ENCODE assay signal across 8 cellular contexts in the genomic region with DNA sequence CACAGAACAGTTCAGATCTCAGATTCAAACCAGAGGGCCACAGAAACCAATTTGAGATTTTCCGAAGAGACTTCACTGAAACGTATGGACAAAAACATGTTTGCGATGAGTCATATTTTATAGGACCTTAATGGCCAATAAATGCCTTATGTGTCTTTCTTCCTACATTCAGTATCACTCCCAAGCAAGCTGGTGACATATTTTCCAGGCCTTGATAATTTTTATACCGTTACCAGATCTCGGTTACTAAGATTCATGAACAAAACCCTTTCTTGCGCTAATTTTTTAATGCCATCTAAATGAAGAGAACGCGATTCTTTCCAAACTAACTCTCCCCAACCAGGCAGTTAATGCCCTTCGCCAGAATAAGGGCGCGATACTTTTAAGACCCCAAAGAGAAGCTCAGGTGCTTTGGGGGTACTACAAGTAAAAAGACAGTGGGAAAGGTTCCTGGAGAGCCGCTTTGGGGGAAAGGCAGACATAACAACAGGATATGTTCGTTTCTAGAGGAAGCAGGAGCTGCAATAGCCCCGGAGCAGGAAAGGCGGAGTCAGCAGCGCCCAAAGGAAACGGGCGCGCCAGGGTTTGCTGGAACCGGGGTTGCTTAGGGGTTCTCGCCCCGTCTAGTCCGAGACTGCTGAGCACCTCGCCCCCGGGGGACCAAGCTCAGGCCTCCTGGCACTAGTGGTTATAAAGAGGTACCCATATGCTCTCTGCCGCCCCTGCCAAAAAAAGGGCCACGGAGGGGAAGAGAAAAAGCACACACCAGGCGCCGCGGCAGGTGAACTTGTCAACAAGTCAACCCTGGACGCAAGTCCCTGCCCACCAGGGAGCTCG. TPM values are rescaled to one million over a fixed set of nuclear protein-coding genes. Genes with fewer than 3 reads are reported as not detected.
DNase-seq lines count a peak whose midpoint lies in the region; ATAC-seq and TF ChIP-seq lines count a peak whose summit lies in the region.

No MANE protein-coding gene starts in this region.

- H3K27ac ChIP-seq in CD8-positive, alpha-beta T cell (ENCODE audit: low read depth, low read length) = no peak overlapping the region
- H3K27ac ChIP-seq in endodermal cell (ENCODE audit: low read depth, low read length) (no peak overlapping the region), temporal lobe (ENCODE audit: low read depth, low read length) (peak overlapping the region; percentile 61), SJCRH30 (no peak overlapping the region)

- no peak for DNase-seq in CD8-positive, alpha-beta T cell
- DNase-seq in LoVo (ENCODE audit: low spot score) (peak; percentile 90), T1000 (lab: John Stamatoyannopoulos, UW) (peak; percentile 3), endodermal cell (no peak), memory B cell (ENCODE audit: low spot score in 2 of 2) (peak in 1 of 2 donors; percentile 5), SJCRH30 (no peak)

- H3K27ac Mint-ChIP-seq in CD8-positive, alpha-beta T cell = no peak overlapping the region
- peak overlapping the region; percentile 56 for H3K27ac Mint-ChIP-seq in endodermal cell
- H3K27ac Mint-ChIP-seq in memory B cell = no peak overlapping the region

- H3K4me1 ChIP-seq in CD8-positive, alpha-beta T cell (ENCODE audit: insufficient read depth, low read length) = no peaks in the 10 kb centered on the region
- H3K4me1 ChIP-seq in endodermal cell (ENCODE audit: control insufficient read depth, insufficient read depth, low read length) (no peaks in the 10 kb centered on the region), SJCRH30 (no peaks in the 10 kb centered on the region)

- H3K4me1 Mint-ChIP-seq in CD8-positive, alpha-beta T cell (ENCODE audit: low read depth) = peaks cover 6% of the 10 kb centered on the region
- H3K4me1 Mint-ChIP-seq in endodermal cell = peaks cover 6% of the 10 kb centered on the region
- H3K4me1 Mint-ChIP-seq in memory B cell = peaks cover 4% of the 10 kb centered on the region

- intact Hi-C loops in CD8-positive, alpha-beta T cell (cut with DNase I, micrococcal nuclease) = no loop called here

- CTCF ChIA-PET in CD8-positive, alpha-beta T cell (lab: Charles Lee) = no interaction called here

- ATAC-seq in CD8-positive, alpha-beta T cell = no peak
- ATAC-seq in GM19452 (IDR thresholded peaks at IDR 0.05; ENCODE audit: unreplicated experiment) = peak; percentile 42
- peak; percentile 34 for ATAC-seq in memory B cell (ENCODE audit: low read depth)

- no peaks in the 10 kb centered on the region for H3K36me3 Mint-ChIP-seq in CD8-positive, alpha-beta T cell
- H3K36me3 Mint-ChIP-seq in endodermal cell (ENCODE audit: low read depth) (no peaks in the 10 kb centered on the region), memory B cell (no peaks in the 10 kb centered on the region)

- H3K9ac ChIP-seq in endodermal cell (ENCODE audit: extremely low read depth, low read length, poor library complexity, severe bottlenecking) = peak overlapping the region; percentile 35

- no peaks in the 10 kb centered on the region for H3K9me3 Mint-ChIP-seq in CD8-positive, alpha-beta T cell
- H3K9me3 Mint-ChIP-seq in endodermal cell (no peaks in the 10 kb centered on the region), memory B cell (peaks cover 2% of the 10 kb centered on the region)

- peaks cover 46% of the 10 kb centered on the region for H3K27me3 Mint-ChIP-seq in CD8-positive, alpha-beta T cell (ENCODE audit: low read depth)
- H3K27me3 Mint-ChIP-seq in endodermal cell (ENCODE audit: insufficient read depth) (peaks cover 24% of the 10 kb centered on the region), memory B cell (peaks cover 15% of the 10 kb centered on the region)

- POLR2A ChIA-PET in CD8-positive, alpha-beta T cell (lab: Charles Lee) = no interaction called here

- no peaks in the 10 kb centered on the region for H3K9me3 ChIP-seq in CD8-positive, alpha-beta T cell (ENCODE audit: low read length)
- H3K9me3 ChIP-seq in endodermal cell (ENCODE audit: control insufficient read depth, low read length) (no peaks in the 10 kb centered on the region), SJCRH30 (replicated peaks) (no peaks in the 10 kb centered on the region)

- no peak for TF ChIP-seq CTCF in CD8-positive, alpha-beta T cell (IDR thresholded peaks at IDR 0.05)
- TF ChIP-seq CTCF in endodermal cell (conservative IDR thresholded peaks at IDR 0.05) = no peak

- no peak overlapping the region for H3K4me3 ChIP-seq in CD8-positive, alpha-beta T cell (ENCODE audit: low read depth, low read length)
- H3K4me3 ChIP-seq in endodermal cell (ENCODE audit: low read length) (peak overlapping the region; percentile 87), SJCRH30 (no peak overlapping the region)

- 21 to 60% methylated on average over 11 to 32 of the region's 32 CpGs for WGBS in endodermal cell (ENCODE audit: insufficient coverage in 1 of 2, insufficient read length in 1 of 2), 2 experiments

- peak overlapping the region; percentile 63 for H3K4me3 Mint-ChIP-seq in CD8-positive, alpha-beta T cell
- H3K4me3 Mint-ChIP-seq in endodermal cell (peak overlapping the region; percentile 74), memory B cell (peak overlapping the region; percentile 72)

- H3K36me3 ChIP-seq in CD8-positive, alpha-beta T cell (ENCODE audit: insufficient read depth, low read length) = no peaks in the 10 kb centered on the region
- no peaks in the 10 kb centered on the region for H3K36me3 ChIP-seq in endodermal cell (ENCODE audit: control insufficient read depth, insufficient read depth, low read length)
- H3K36me3 ChIP-seq in SJCRH30 = 0 out of 2 replicates have a peak, but pooled peaks cover 3% of the 10 kb centered on the region

- H3K27me3 ChIP-seq in CD8-positive, alpha-beta T cell (ENCODE audit: insufficient read depth, low read length) = peaks cover 6% of the 10 kb centered on the region
- H3K27me3 ChIP-seq in endodermal cell (ENCODE audit: control insufficient read depth, insufficient read depth, low read length, poor library complexity, severe bottlenecking) (peaks cover 28% of the 10 kb centered on the region), SJCRH30 (no peaks in the 10 kb centered on the region)

RNA-seq across cellular contexts. Expression of a gene that starts 0.9 kb away (rescaled TPM):
- total RNA-seq in CD8-positive, alpha-beta T cell = under 1 TPM in 1 of 2 experiments, not detected in 1; 0.87 TPM
- total RNA-seq in endodermal cell = 10 to 100 TPM; 25.0 to 50.2 TPM
- polyA plus RNA-seq in endodermal cell (2013, experiment 1 of 2) = 5.2 TPM
- polyA plus RNA-seq in endodermal cell (2013, experiment 2 of 2) = 6.5 TPM
- total RNA-seq in temporal lobe = 20.4 TPM
- total RNA-seq in SJCRH30 (2014; rRNA removed; shearing (Covaris generic)) = not detected in 2 replicates

Comparison
In these comparisons a context has a peak if more than half of its experiments do, and no peak if none do; other contexts are left out.
1. DNase-seq: peak in LoVo (single experiment) and T1000 (single experiment); none in CD8-positive, alpha-beta T cell (0 of 7), endodermal cell (single experiment) and SJCRH30 (0 of 2).
2. RNA of a gene that starts 0.9 kb away (total RNA-seq): 25.0 to 50.2 TPM in endodermal cell and 20.4 TPM in temporal lobe (single experiment); 0.87 TPM in CD8-positive, alpha-beta T cell and not detected in SJCRH30; every median in the first group is over 10 times any median in the second.
3. Peak in every context shown above with its lines, with median percentiles within 50 percentile points of each other: H3K4me3 Mint-ChIP-seq.